ENCODE assay signal across 2 cellular contexts in genomic region chr6:132534546-132534945, GRCh38.
TF ChIP-seq lines count a peak whose summit lies in the region.
"Not testable (repeated sequence)": the region's sequence is repeated elsewhere in the genome, so short reads cannot be mapped to it uniquely, and the experiment has no call there.

No MANE protein-coding gene starts in this region.

TF ChIP-seq in HEK293, 187 proteins besides CTCF, POLR2A, EP300 and RAD21:
- peak; percentile 71 for TF ChIP-seq SETDB1 (IDR thresholded peaks at IDR 0.05; ENCODE audit: insufficient read length, low read length)

TF ChIP-seq in HepG2, 621 proteins besides CTCF, POLR2A, EP300 and RAD21 (continues in another document):
- TF ChIP-seq NR2F6 (IDR thresholded peaks at IDR 0.05) (peak; percentile 82), NR2F6 (CRISPR knock-in tag; IDR thresholded peaks at IDR 0.05) (peak; percentile 29; the same call in 1 of the 2 replicates), SOX5 (CRISPR knock-in tag; IDR thresholded peaks at IDR 0.05; ENCODE audit: borderline replicate concordance) (peak; percentile 48; the same call in 1 of the 2 replicates), SOX13 (CRISPR knock-in tag; conservative IDR thresholded peaks at IDR 0.05 in 1 of 2, IDR thresholded peaks at IDR 0.05 in 1 of 2) (peak in 1 of 2 experiments; percentile 70; a peak in 2 of 4 replicates), GFI1 (CRISPR knock-in tag; IDR thresholded peaks at IDR 0.05; ENCODE audit: borderline replicate concordance) (peak; percentile 44; the same call in 1 of the 2 replicates), ELF3 (CRISPR knock-in tag; IDR thresholded peaks at IDR 0.05) (0 out of 2 replicates have a peak, but pooled peaks have one; percentile 19), MED1 (CRISPR knock-in tag; IDR thresholded peaks at IDR 0.05) (peak; percentile 47), ZFP90 (CRISPR knock-in tag; IDR thresholded peaks at IDR 0.05; ENCODE audit: borderline replicate concordance) (0 out of 2 replicates have a peak, but pooled peaks have one; percentile 34), HOXA5 (CRISPR knock-in tag; IDR thresholded peaks at IDR 0.05) (0 out of 2 replicates have a peak, but pooled peaks have one; percentile 27), RARA (CRISPR knock-in tag; IDR thresholded peaks at IDR 0.05) (peak; percentile 63), TFE3 (CRISPR knock-in tag; IDR thresholded peaks at IDR 0.05) (0 out of 2 replicates have a peak, but pooled peaks have one; percentile 56), SALL2 (CRISPR knock-in tag; IDR thresholded peaks at IDR 0.05) (0 out of 2 replicates have a peak, but pooled peaks have one; percentile 27), ZNF281 (CRISPR knock-in tag; IDR thresholded peaks at IDR 0.05; ENCODE audit: borderline replicate concordance) (peak; percentile 55; the same call in 1 of the 2 replicates), NCOA2 (CRISPR knock-in tag; IDR thresholded peaks at IDR 0.05) (0 out of 2 replicates have a peak, but pooled peaks have one; percentile 31), BCL6 (CRISPR knock-in tag; IDR thresholded peaks at IDR 0.05) (peak; percentile 98), RXRB (CRISPR knock-in tag; IDR thresholded peaks at IDR 0.05; ENCODE audit: borderline replicate concordance) (peak; percentile 49; the same call in 1 of the 2 replicates), FOXJ3 (CRISPR knock-in tag; IDR thresholded peaks at IDR 0.05; ENCODE audit: borderline replicate concordance) (peak; percentile 54; the same call in 1 of the 2 replicates), AHDC1 (CRISPR knock-in tag; IDR thresholded peaks at IDR 0.05; ENCODE audit: borderline replicate concordance) (peak; percentile 57; the same call in 1 of the 2 replicates), PAXIP1 (CRISPR knock-in tag; conservative IDR thresholded peaks at IDR 0.05) (peak; percentile 84), JUN (CRISPR knock-in tag; IDR thresholded peaks at IDR 0.05) (0 out of 2 replicates have a peak, but pooled peaks have one; percentile 45), SOX6 (CRISPR knock-in tag; IDR thresholded peaks at IDR 0.05) (peak; percentile 78), POGZ (CRISPR knock-in tag; IDR thresholded peaks at IDR 0.05) (peak; percentile 60; the same call in 1 of the 2 replicates), HNF4A (CRISPR knock-in tag; IDR thresholded peaks at IDR 0.05) (peak; percentile 73), NR2F2 (IDR thresholded peaks at IDR 0.05; ENCODE audit: borderline replicate concordance, low read depth) (peak; percentile 72), PPARG (CRISPR knock-in tag; conservative IDR thresholded peaks at IDR 0.05) (peak; percentile 66; the same call in 1 of the 2 replicates), CREM (IDR thresholded peaks at IDR 0.05) (peak; percentile 58; the same call in 1 of the 2 replicates), ISL2 (CRISPR knock-in tag; IDR thresholded peaks at IDR 0.05) (peak; percentile 67; the same call in 1 of the 2 replicates), NR2F1 (CRISPR knock-in tag; IDR thresholded peaks at IDR 0.05) (peak; percentile 57 to 89; a peak in 3 of 4 replicates), PATZ1 (CRISPR knock-in tag; IDR thresholded peaks at IDR 0.05) (peak; percentile 60), HOMEZ (CRISPR knock-in tag; IDR thresholded peaks at IDR 0.05; ENCODE audit: low read depth) (peak; percentile 30; the same call in 1 of the 2 replicates), FOXA3 (CRISPR knock-in tag; IDR thresholded peaks at IDR 0.05) (peak; percentile 59), CREB1 (IDR thresholded peaks at IDR 0.05) (0 out of 2 replicates have a peak, but pooled peaks have one; percentile 9), TCF7 (IDR thresholded peaks at IDR 0.05; ENCODE audit: low read depth) (peak; percentile 79), ZNF503 (CRISPR knock-in tag; IDR thresholded peaks at IDR 0.05) (peak; percentile 41; the same call in 1 of the 2 replicates), ATF7 (CRISPR knock-in tag; IDR thresholded peaks at IDR 0.05) (peak; percentile 44; the same call in 1 of the 2 replicates)
- not testable (repeated sequence) for TF ChIP-seq SOX13 (IDR thresholded peaks at IDR 0.05); SOX6 (IDR thresholded peaks at IDR 0.05); CREM (CRISPR knock-in tag; IDR thresholded peaks at IDR 0.05); CREB1 (CRISPR knock-in tag; IDR thresholded peaks at IDR 0.05); ATF7 (IDR thresholded peaks at IDR 0.05)
